28 cellular contexts compared by ENCODE assay signal in the genomic region with DNA sequence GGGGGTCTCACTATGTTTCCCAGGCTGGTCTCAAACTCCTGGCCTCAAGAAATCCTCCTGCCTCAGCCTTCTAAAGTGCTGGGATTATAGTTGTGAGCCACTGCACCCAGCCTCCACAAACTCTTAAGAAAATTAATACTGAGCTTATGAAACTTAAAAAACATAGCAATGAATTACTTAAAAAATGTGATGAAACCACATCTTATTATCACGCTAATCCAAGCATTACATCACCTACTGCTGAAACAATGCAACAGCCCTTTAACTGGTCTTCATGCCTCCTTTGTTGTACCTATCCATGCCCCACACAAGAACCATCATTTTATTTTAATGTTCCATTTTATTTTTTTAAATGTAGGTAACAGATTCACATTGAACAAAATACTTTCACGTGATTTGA. TPM values are rescaled to one million over a fixed set of nuclear protein-coding genes. Genes with fewer than 3 reads are reported as not detected.
DNase-seq lines count a peak whose midpoint lies in the region; ATAC-seq lines count a peak whose summit lies in the region.
"Had no signal": no experiment of that assay in that cellular context is flagged by ENCODE, and none has a peak within 500 bp of the region (broad histone marks: within the 10 kb centered on the region; RNA-seq: fewer than 3 reads in every experiment).

No MANE protein-coding gene starts in this region.

- no peaks in the 10 kb centered on the region for H3K36me3 Mint-ChIP-seq in CD8-positive, alpha-beta memory T cell
- no peaks in the 10 kb centered on the region for H3K36me3 Mint-ChIP-seq in effector memory CD8-positive, alpha-beta T cell (ENCODE audit: insufficient read depth)
- H3K36me3 Mint-ChIP-seq: memory B cell; stimulated activated naive B cell treated with anti-CD40 and anti-IgM and Interleukin-4, amounts not matched to agents 10 μg/mL and 1 μg/mL and 100 μg/mL, for 72 hours had no signal

- no peaks in the 10 kb centered on the region for H3K27me3 ChIP-seq in CD8-positive, alpha-beta memory T cell (ENCODE audit: insufficient read depth, low read length, poor library complexity, severe bottlenecking)
- H3K27me3 ChIP-seq: foreskin keratinocyte, suprapubic skin, upper lobe of right lung had no signal

- no peaks in the 10 kb centered on the region for H3K9me3 ChIP-seq in CD8-positive, alpha-beta memory T cell (ENCODE audit: low read length)
- H3K9me3 ChIP-seq: suprapubic skin, upper lobe of right lung had no signal

- H3K4me1 Mint-ChIP-seq in CD8-positive, alpha-beta memory T cell, result peaks cover 61 to 77% (median 76%) of the 10 kb centered on the region in 3 donors
- H3K4me1 Mint-ChIP-seq in effector memory CD8-positive, alpha-beta T cell (ENCODE audit: low read depth in 2 of 2), result peaks cover 31 to 42% of the 10 kb centered on the region in 2 donors

- H3K4me1 ChIP-seq in CD8-positive, alpha-beta memory T cell (ENCODE audit: insufficient read depth, low read length), result peaks cover 31% of the 10 kb centered on the region
- H3K4me1 ChIP-seq: foreskin keratinocyte had no signal

- no peak for DNase-seq in CD8-positive, alpha-beta memory T cell
- peak; percentile 22 for DNase-seq in NOMO-1 treated with dmso at 0.1 percent for 144 hours (lab: John Stamatoyannopoulos, UW; ENCODE audit: unreplicated experiment)
- no peak for DNase-seq in effector memory CD8-positive, alpha-beta T cell
- DNase-seq in sciatic nerve (ENCODE audit: low spot score), result no peak
- no peak for DNase-seq in MV-4-11 (lab: John Stamatoyannopoulos, UW)
- DNase-seq: activated CD4-positive, alpha-beta T cell treated with anti-CD3 and anti-CD28 coated beads for 36 hours; activated CD8-positive, alpha-beta T cell treated with anti-CD3 and anti-CD28 coated beads, Interleukin-2, amount 10 ng/mL, durations not matched to agents 7 days and 5 days; activated gamma-delta T cell treated with Interleukin-2 at 50 U/mL for 16 hours; CD4-positive, alpha-beta T cell; cerebellar nuclear complex; foreskin keratinocyte; NCI-H2081; PC-9; right cardiac atrium; stimulated activated CD4-positive, alpha-beta T cell treated with anti-CD3 and anti-CD28 coated beads, Interleukin-4, amount 100 ng/mL, for 24 hours; stimulated activated naive B cell treated with anti-CD40 and anti-IgM and Interleukin-4, amounts not matched to agents 10 μg/mL and 1 μg/mL and 100 μg/mL, for 72 hours; upper lobe of right lung had no signal

- no peak overlapping the region for H3K27ac ChIP-seq in CD8-positive, alpha-beta memory T cell (ENCODE audit: low read depth, low read length)
- H3K27ac ChIP-seq: epithelial cell of prostate, foreskin keratinocyte, parathyroid adenoma, PC-9, suprapubic skin, upper lobe of right lung had no signal

- no peak for ATAC-seq in effector memory CD8-positive, alpha-beta T cell (replicated peaks)
- ATAC-seq in sciatic nerve (peak; percentile 37), HG02884 (IDR thresholded peaks at IDR 0.05; ENCODE audit: unreplicated experiment) (no peak), HG02623 (IDR thresholded peaks at IDR 0.05; ENCODE audit: unreplicated experiment) (no peak)
- ATAC-seq: activated CD4-positive, alpha-beta T cell treated with anti-CD3 and anti-CD28 coated beads for 36 hours; activated CD8-positive, alpha-beta T cell treated with anti-CD3 and anti-CD28 coated beads, Interleukin-2, amount 10 ng/mL, durations not matched to agents 7 days and 5 days; foreskin keratinocyte; GM12878; HepG2; right cardiac atrium; Right ventricle myocardium inferior; SK-N-SH treated with all-trans-retinoic acid at 6 μM for 48 hours; stimulated activated naive B cell treated with anti-CD40 and anti-IgM and Interleukin-4, amounts not matched to agents 10 μg/mL and 1 μg/mL and 100 μg/mL, for 72 hours had no signal

- peak overlapping the region in 7 of 8 donors; percentile 44 to 85 (median 64) for H3K27ac Mint-ChIP-seq in CD8-positive, alpha-beta memory T cell
- H3K27ac Mint-ChIP-seq in effector memory CD8-positive, alpha-beta T cell, result peak overlapping the region; percentile 24 to 95
- H3K27ac Mint-ChIP-seq: activated CD4-positive, alpha-beta T cell treated with anti-CD3 and anti-CD28 coated beads for 36 hours; activated CD8-positive, alpha-beta T cell treated with anti-CD3 and anti-CD28 coated beads, Interleukin-2, amount 10 ng/mL, durations not matched to agents 7 days and 5 days; CD4-positive, alpha-beta T cell; memory B cell; stimulated activated naive B cell treated with anti-CD40 and anti-IgM and Interleukin-4, amounts not matched to agents 10 μg/mL and 1 μg/mL and 100 μg/mL, for 72 hours had no signal

- peak overlapping the region in 2 of 7 donors; percentile 14 to 46 for H3K4me3 Mint-ChIP-seq in CD8-positive, alpha-beta memory T cell
- no peak overlapping the region for H3K4me3 Mint-ChIP-seq in effector memory CD8-positive, alpha-beta T cell
- H3K4me3 Mint-ChIP-seq: activated CD4-positive, alpha-beta T cell treated with anti-CD3 and anti-CD28 coated beads for 36 hours; activated CD8-positive, alpha-beta T cell treated with anti-CD3 and anti-CD28 coated beads, Interleukin-2, amount 10 ng/mL, durations not matched to agents 7 days and 5 days; CD4-positive, alpha-beta T cell; memory B cell; neural crest cell; stimulated activated naive B cell treated with anti-CD40 and anti-IgM and Interleukin-4, amounts not matched to agents 10 μg/mL and 1 μg/mL and 100 μg/mL, for 72 hours had no signal

- no peaks in the 10 kb centered on the region for H3K36me3 ChIP-seq in CD8-positive, alpha-beta memory T cell (ENCODE audit: insufficient read depth, low read length)
- H3K36me3 ChIP-seq: suprapubic skin, upper lobe of right lung had no signal

- CTCF ChIA-PET in CD8-positive, alpha-beta memory T cell (lab: Charles Lee), result interaction anchor here (0.9 to 5.1 kb wide), 5 partner anchors 41 to 525 kb away, joined by 3 to 25 read pairs (median 7); no protein-coding TSS in a partner anchor

- no peak overlapping the region for H3K4me3 ChIP-seq in CD8-positive, alpha-beta memory T cell (ENCODE audit: low read length)
- H3K4me3 ChIP-seq: GM12878, PC-9, suprapubic skin, upper lobe of right lung had no signal

- POLR2A ChIA-PET in CD8-positive, alpha-beta memory T cell (lab: Charles Lee), result interaction anchor here (0.6 to 3.7 kb wide), 3 partner anchors 36 to 1348 kb away, joined by 3 to 22 read pairs (median 8); no protein-coding TSS in a partner anchor

- H3K9me3 Mint-ChIP-seq in CD8-positive, alpha-beta memory T cell, result no peaks in the 10 kb centered on the region
- H3K9me3 Mint-ChIP-seq in effector memory CD8-positive, alpha-beta T cell, result no peaks in the 10 kb centered on the region
- H3K9me3 Mint-ChIP-seq: CD4-positive, alpha-beta T cell; memory B cell; neural crest cell; stimulated activated naive B cell treated with anti-CD40 and anti-IgM and Interleukin-4, amounts not matched to agents 10 μg/mL and 1 μg/mL and 100 μg/mL, for 72 hours had no signal

- no peaks in the 10 kb centered on the region for H3K27me3 Mint-ChIP-seq in CD8-positive, alpha-beta memory T cell
- no peaks in the 10 kb centered on the region for H3K27me3 Mint-ChIP-seq in effector memory CD8-positive, alpha-beta T cell
- H3K27me3 Mint-ChIP-seq: activated CD4-positive, alpha-beta T cell treated with anti-CD3 and anti-CD28 coated beads for 36 hours; CD4-positive, alpha-beta T cell; memory B cell; stimulated activated naive B cell treated with anti-CD40 and anti-IgM and Interleukin-4, amounts not matched to agents 10 μg/mL and 1 μg/mL and 100 μg/mL, for 72 hours had no signal

- intact Hi-C loops in sciatic nerve (cut with DNase I), result loop anchor here (10.0 kb wide), 1 partner anchor 525 kb away; no protein-coding TSS in a partner anchor

RNA-seq across cellular contexts. Expression of a gene that starts 24.9 kb away (rescaled TPM):
- 10 to 100 TPM; 20.2 to 22.0 TPM for total RNA-seq in CD8-positive, alpha-beta memory T cell
- 39.2 TPM for polyA plus RNA-seq in CD8-positive, alpha-beta memory T cell
- total RNA-seq in sciatic nerve, result 38.1 TPM

RNA-seq across cellular contexts. Expression of a gene that starts 25.6 kb away (rescaled TPM):
- total RNA-seq in CD8-positive, alpha-beta memory T cell, result 10 to 100 TPM; 18.6 to 19.1 TPM
- 7.8 TPM for polyA plus RNA-seq in CD8-positive, alpha-beta memory T cell
- total RNA-seq in sciatic nerve, result 20.8 TPM
